23 cellular contexts compared by ENCODE assay signal in the genomic region with DNA sequence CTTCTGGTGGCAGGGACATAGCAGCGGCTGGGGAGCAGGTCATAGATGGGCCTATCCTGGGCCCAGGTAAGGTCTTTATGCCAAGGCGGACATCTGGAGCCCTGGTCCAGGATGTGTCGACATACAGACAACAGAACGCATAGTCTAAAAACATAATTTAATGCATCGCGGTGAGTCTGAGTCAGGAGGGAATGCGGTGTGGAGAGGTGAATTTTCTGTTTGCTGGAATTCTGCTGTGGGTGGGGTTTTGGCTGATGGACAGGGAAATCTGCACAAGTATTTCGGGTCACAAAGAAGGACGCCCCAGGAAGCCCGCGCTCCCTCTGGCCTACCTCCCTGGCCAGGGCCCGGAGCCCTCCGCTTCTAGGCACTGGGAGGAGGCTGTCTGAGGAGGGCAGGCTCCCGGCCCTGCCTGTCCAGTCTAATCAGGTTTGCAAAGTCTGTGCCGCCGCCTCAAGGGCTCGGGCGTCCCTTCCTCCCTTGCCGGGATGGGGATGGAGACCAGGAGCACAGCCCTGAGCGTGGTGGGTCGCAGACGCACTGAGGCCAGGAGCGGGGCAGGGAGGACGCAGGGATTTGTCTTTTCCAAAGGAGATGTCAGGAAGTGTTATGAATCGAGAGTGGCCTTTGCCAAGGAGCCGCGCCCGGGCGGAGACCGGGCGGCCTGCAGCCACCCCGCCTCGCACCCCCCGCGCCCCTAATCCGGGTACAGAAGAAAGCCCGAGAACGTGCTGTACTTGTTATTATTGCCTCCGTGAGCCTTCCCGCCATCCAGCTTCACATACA. TPM values are rescaled to one million over a fixed set of nuclear protein-coding genes. Genes with fewer than 3 reads are reported as not detected.
DNase-seq lines count a peak whose midpoint lies in the region; ATAC-seq and TF ChIP-seq lines count a peak whose summit lies in the region.
"Had no signal": no experiment of that assay in that cellular context is flagged by ENCODE, and none has a peak within 500 bp of the region (broad histone marks: within the 10 kb centered on the region; RNA-seq: fewer than 3 reads in every experiment).

No MANE protein-coding gene starts in this region.

- TF ChIP-seq EP300 in SK-N-SH (IDR thresholded peaks at IDR 0.05; ENCODE audit: borderline replicate concordance in 1 of 2, low read depth in 1 of 2, low read length in 1 of 2), result no peak

- no peak for TF ChIP-seq RAD21 in SK-N-SH (IDR thresholded peaks at IDR 0.05; ENCODE audit: low read length)

- no peaks in the 10 kb centered on the region for H3K79me2 ChIP-seq in SK-N-SH (ENCODE audit: insufficient read depth)

- H3F3A ChIP-seq in SK-N-SH (replicated peaks; ENCODE audit: insufficient read depth), result no peaks in the 10 kb centered on the region

- H3K4me3 ChIP-seq in SK-N-SH (ENCODE audit: low read depth in 2 of 2, low read length in 1 of 2) (no peak overlapping the region), mesodermal cell (ENCODE audit: extremely low read depth, insufficient read depth, low read length, poor library complexity, severe bottlenecking) (peak overlapping the region; percentile 23)
- H3K4me3 ChIP-seq: mucosa of descending colon, SJCRH30 had no signal

- POLR2A ChIA-PET in SK-N-SH (lab: Yijun Ruan, JAX), result no interaction called here

- H3K9me3 ChIP-seq in SK-N-SH (no peaks in the 10 kb centered on the region), mesodermal cell (ENCODE audit: control insufficient read depth, low read length) (no peaks in the 10 kb centered on the region)
- H3K9me3 ChIP-seq: BE2C, mucosa of descending colon, SJCRH30 had no signal

- CTCF ChIA-PET in SK-N-SH (lab: Yijun Ruan, JAX), result interaction anchor here (0.9 to 1.0 kb wide), 2 partner anchors 11 to 35 kb away, joined by 3 read pairs; no protein-coding TSS in a partner anchor

- H3K4me1 ChIP-seq in SK-N-SH (ENCODE audit: control insufficient read depth in 1 of 2, insufficient read depth in 2 of 2, low read depth in 1 of 2, low read length in 1 of 2), result no peaks in the 10 kb centered on the region
- H3K4me1 ChIP-seq in foreskin keratinocyte, result no peaks in the 10 kb centered on the region
- H3K4me1 ChIP-seq in mesodermal cell (ENCODE audit: control insufficient read depth, insufficient read depth, low read length, poor library complexity, severe bottlenecking), result peaks cover 18% of the 10 kb centered on the region
- H3K4me1 ChIP-seq: BE2C, SJCRH30 had no signal

- TF ChIP-seq CTCF in SK-N-SH (IDR thresholded peaks at IDR 0.05) (no peak), foreskin keratinocyte (conservative IDR thresholded peaks at IDR 0.05) (no peak)

- no peak overlapping the region for H3K4me2 ChIP-seq in SK-N-SH

- H4K20me1 ChIP-seq in SK-N-SH (ENCODE audit: insufficient read depth), result no peaks in the 10 kb centered on the region

- ATAC-seq in SK-N-SH treated with all-trans-retinoic acid at 6 μM for 48 hours, result no peak
- ATAC-seq in foreskin keratinocyte, result peak; percentile 36
- ATAC-seq: mucosa of descending colon had no signal

- peak; percentile 33 for DNase-seq in SK-N-SH
- peak in 1 of 2 donors; percentile 43 for DNase-seq in foreskin keratinocyte
- DNase-seq in HT-29 (ENCODE audit: low spot score), result no peak
- DNase-seq in RKO (ENCODE audit: low spot score), result no peak
- no peak for DNase-seq in activated T-cell treated with anti-CD3 and anti-CD28 coated beads for 4 hours
- no peak for DNase-seq in T1000 (lab: John Stamatoyannopoulos, UW)
- DNase-seq: activated naive CD4-positive, alpha-beta T cell; aorta; BE2C; erythroblast; left cardiac atrium; mucosa of descending colon; NCI-H1930; NCI-H446; SJCRH30; stimulated activated CD4-positive, alpha-beta T cell treated with anti-CD3 and anti-CD28 coated beads, Interleukin-4, amount 100 ng/mL, for 4 hours; stimulated activated CD8-positive, alpha-beta memory T cell treated with anti-CD3 and anti-CD28 coated beads, Interleukin-4, amount 100 ng/mL, for 48 hours had no signal

- no peak overlapping the region for H3K9ac ChIP-seq in SK-N-SH

- no peaks in the 10 kb centered on the region for H3K36me3 ChIP-seq in SK-N-SH (replicated peaks in 1 of 2; ENCODE audit: control insufficient read depth in 1 of 2, insufficient read depth in 2 of 2, low read length in 1 of 2)
- no peaks in the 10 kb centered on the region for H3K36me3 ChIP-seq in mesodermal cell (ENCODE audit: control insufficient read depth, insufficient read depth, low read length)
- H3K36me3 ChIP-seq: BE2C, SJCRH30 had no signal

- no peak overlapping the region for H3K27ac ChIP-seq in SK-N-SH (ENCODE audit: low read depth in 2 of 2, low read length in 1 of 2)
- no peak overlapping the region for H3K27ac ChIP-seq in foreskin keratinocyte
- no peak overlapping the region for H3K27ac ChIP-seq in mesodermal cell (ENCODE audit: low read depth, low read length, severe bottlenecking)
- H3K27ac ChIP-seq: 22Rv1, SJCRH30 had no signal

- WGBS in SK-N-SH (ENCODE audit: low lambda C conversion rate), result 22% methylated on average over 26 of the region's 40 CpGs
- 3 to 5% methylated on average over 30 to 37 of the region's 40 CpGs for WGBS in mesodermal cell (ENCODE audit: insufficient coverage in 2 of 2), 2 experiments

- no peaks in the 10 kb centered on the region for H3K9me2 ChIP-seq in SK-N-SH

- peaks cover 40% of the 10 kb centered on the region for H3K27me3 ChIP-seq in SK-N-SH (ENCODE audit: insufficient read depth)
- peaks cover 99% of the 10 kb centered on the region for H3K27me3 ChIP-seq in foreskin keratinocyte

- H2AFZ ChIP-seq in SK-N-SH (ENCODE audit: low read depth), result no peak overlapping the region

TF ChIP-seq in SK-N-SH, 30 proteins besides CTCF, POLR2A, EP300 and RAD21 (continues in another document):
- no peak for TF ChIP-seq MAX (IDR thresholded peaks at IDR 0.05; ENCODE audit: low read depth)
- no peak for TF ChIP-seq ELF1 (IDR thresholded peaks at IDR 0.05)
- no peak for TF ChIP-seq JUND (IDR thresholded peaks at IDR 0.05)
- TF ChIP-seq EZH2phosphoT487 (IDR thresholded peaks at IDR 0.05; ENCODE audit: borderline replicate concordance, low read depth), result no peak
- no peak for TF ChIP-seq GABPA (IDR thresholded peaks at IDR 0.05; ENCODE audit: low read depth)
- TF ChIP-seq YY1 (IDR thresholded peaks at IDR 0.05; ENCODE audit: low read depth), result no peak
- no peak for TF ChIP-seq MEF2A (IDR thresholded peaks at IDR 0.05; ENCODE audit: borderline replicate concordance, low read depth)
- no peak for TF ChIP-seq IRF3 (IDR thresholded peaks at IDR 0.05; ENCODE audit: low read depth, low read length)
- TF ChIP-seq TAF1 (IDR thresholded peaks at IDR 0.05; ENCODE audit: borderline replicate concordance, low read depth, low read length), result no peak
- TF ChIP-seq SMC3 (IDR thresholded peaks at IDR 0.05; ENCODE audit: low read depth, low read length), result no peak
- TF ChIP-seq MXI1 (IDR thresholded peaks at IDR 0.05; ENCODE audit: low read depth, low read length), result no peak

TF ChIP-seq in SK-N-SH treated with all-trans-retinoic acid at 6 μM for 48 hours, 23 proteins besides CTCF, POLR2A, EP300 and RAD21 (continues in another document):
- TF ChIP-seq TCF4 (CRISPR knock-in tag; IDR thresholded peaks at IDR 0.05; ENCODE audit: borderline replicate concordance), result no peak
- no peak for TF ChIP-seq OSR1 (CRISPR knock-in tag; IDR thresholded peaks at IDR 0.05)
- no peak for TF ChIP-seq TOX (CRISPR knock-in tag; IDR thresholded peaks at IDR 0.05; ENCODE audit: borderline replicate concordance)
- no peak for TF ChIP-seq ZNF565 (CRISPR knock-in tag; conservative IDR thresholded peaks at IDR 0.05; ENCODE audit: low read depth)
- no peak for TF ChIP-seq PPARA (CRISPR knock-in tag; IDR thresholded peaks at IDR 0.05; ENCODE audit: borderline replicate concordance)
- no peak for TF ChIP-seq ZC3H10 (CRISPR knock-in tag; IDR thresholded peaks at IDR 0.05)
- no peak for TF ChIP-seq ISL1 (CRISPR knock-in tag; IDR thresholded peaks at IDR 0.05)
- TF ChIP-seq, protein P1, sequence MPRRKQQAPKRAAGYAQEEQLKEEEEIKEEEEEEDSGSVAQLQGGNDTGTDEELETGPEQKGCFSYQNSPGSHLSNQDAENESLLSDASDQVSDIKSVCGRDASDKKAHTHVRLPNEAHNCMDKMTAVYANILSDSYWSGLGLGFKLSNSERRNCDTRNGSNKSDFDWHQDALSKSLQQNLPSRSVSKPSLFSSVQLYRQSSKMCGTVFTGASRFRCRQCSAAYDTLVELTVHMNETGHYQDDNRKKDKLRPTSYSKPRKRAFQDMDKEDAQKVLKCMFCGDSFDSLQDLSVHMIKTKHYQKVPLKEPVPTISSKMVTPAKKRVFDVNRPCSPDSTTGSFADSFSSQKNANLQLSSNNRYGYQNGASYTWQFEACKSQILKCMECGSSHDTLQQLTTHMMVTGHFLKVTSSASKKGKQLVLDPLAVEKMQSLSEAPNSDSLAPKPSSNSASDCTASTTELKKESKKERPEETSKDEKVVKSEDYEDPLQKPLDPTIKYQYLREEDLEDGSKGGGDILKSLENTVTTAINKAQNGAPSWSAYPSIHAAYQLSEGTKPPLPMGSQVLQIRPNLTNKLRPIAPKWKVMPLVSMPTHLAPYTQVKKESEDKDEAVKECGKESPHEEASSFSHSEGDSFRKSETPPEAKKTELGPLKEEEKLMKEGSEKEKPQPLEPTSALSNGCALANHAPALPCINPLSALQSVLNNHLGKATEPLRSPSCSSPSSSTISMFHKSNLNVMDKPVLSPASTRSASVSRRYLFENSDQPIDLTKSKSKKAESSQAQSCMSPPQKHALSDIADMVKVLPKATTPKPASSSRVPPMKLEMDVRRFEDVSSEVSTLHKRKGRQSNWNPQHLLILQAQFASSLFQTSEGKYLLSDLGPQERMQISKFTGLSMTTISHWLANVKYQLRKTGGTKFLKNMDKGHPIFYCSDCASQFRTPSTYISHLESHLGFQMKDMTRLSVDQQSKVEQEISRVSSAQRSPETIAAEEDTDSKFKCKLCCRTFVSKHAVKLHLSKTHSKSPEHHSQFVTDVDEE (CRISPR knock-in tag; IDR thresholded peaks at IDR 0.05), result no peak
- TF ChIP-seq BACH2 (CRISPR knock-in tag; IDR thresholded peaks at IDR 0.05; ENCODE audit: borderline replicate concordance), result no peak
- no peak for TF ChIP-seq RARB (CRISPR knock-in tag; IDR thresholded peaks at IDR 0.05)
- TF ChIP-seq ZNF8 (CRISPR knock-in tag; IDR thresholded peaks at IDR 0.05), result no peak
- no peak for TF ChIP-seq ZFP3 (CRISPR knock-in tag; IDR thresholded peaks at IDR 0.05)

RNA-seq across cellular contexts. Expression of gene C1QL2, which starts 2.3 kb away (rescaled TPM):
- not detected in 2 replicates for polyA plus RNA-seq in SK-N-SH (2012; rRNA removed)
- not detected in 2 replicates for polyA plus RNA-seq in SK-N-SH (2012; cell fraction: cytosol; rRNA removed)
- polyA plus RNA-seq in SK-N-SH (2012; cell fraction: nucleus; rRNA removed), result not detected in 2 replicates
- not detected in 2 replicates for total RNA-seq in foreskin keratinocyte
- polyA plus RNA-seq in foreskin keratinocyte, result not detected in 2 replicates
- not detected for polyA plus RNA-seq in mesodermal cell (2013, experiment 1 of 2)
- polyA plus RNA-seq in mesodermal cell (2013, experiment 2 of 2), result not detected
- total RNA-seq in HT-29 (2014; rRNA removed; shearing (Covaris generic)), result not detected in 2 replicates
- total RNA-seq: aorta, left cardiac atrium, mucosa of descending colon, osteocyte, SJCRH30, skeletal muscle tissue had no signal
- polyA plus RNA-seq: IgD-negative memory B cell had no signal
